20 cellular contexts compared by ENCODE assay signal in the genomic region with DNA sequence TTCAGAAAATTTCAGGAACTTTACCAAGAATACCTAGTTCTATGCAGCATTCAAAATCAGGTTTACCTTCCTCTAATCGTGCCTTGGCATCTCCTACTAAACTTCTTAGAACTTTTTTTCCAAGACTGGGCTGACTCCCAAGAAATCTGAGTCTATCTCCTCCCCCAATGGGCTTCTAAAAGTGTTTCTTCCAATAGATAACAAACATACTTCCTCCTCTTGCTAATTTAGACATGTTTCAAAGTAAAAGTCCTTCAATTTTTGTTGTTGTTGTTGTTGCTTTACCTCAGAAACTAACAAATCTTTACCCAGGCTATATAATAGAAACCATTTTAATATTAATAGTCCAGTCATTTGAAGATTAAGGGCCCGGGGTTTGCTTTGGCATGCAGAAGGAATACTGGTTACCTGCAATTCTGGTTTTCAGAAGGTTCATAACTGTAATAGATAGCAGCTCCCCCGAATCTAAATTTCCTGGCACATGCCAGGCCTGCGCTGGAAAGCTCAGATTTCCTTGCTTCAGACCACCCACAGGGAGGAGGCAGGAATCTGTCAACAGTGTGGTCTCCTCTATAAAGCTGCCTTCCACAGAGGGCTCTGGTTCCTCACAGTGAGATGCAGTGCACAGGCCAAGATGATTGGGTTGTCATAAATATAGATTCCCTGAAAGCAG.
DNase-seq lines count a peak whose midpoint lies in the region; ATAC-seq and TF ChIP-seq lines count a peak whose summit lies in the region.
"Had no signal": no experiment of that assay in that cellular context is flagged by ENCODE, and none has a peak within 500 bp of the region (broad histone marks: within the 10 kb centered on the region; RNA-seq: fewer than 3 reads in every experiment).

No MANE protein-coding gene starts in this region.

- intact Hi-C loops in A673 (cut with micrococcal nuclease; ENCODE audit: unreplicated experiment) = no loop called here

- no peak overlapping the region for H3K4me3 Mint-ChIP-seq in chondrocyte (ENCODE audit: unreplicated experiment)
- H3K4me3 Mint-ChIP-seq: stimulated activated naive B cell treated with anti-CD40 and anti-IgM and Interleukin-4, amounts not matched to agents 10 μg/mL and 1 μg/mL and 100 μg/mL, for 72 hours had no signal

- 17 to 20% methylated on average over 2 of the region's 4 CpGs for WGBS in gastroesophageal sphincter (ENCODE audit: low coverage in 1 of 2), 2 donors

- H3K36me3 ChIP-seq in A673 (ENCODE audit: insufficient read depth, low read length, poor library complexity, severe bottlenecking) = no peaks in the 10 kb centered on the region
- no peaks in the 10 kb centered on the region for H3K36me3 ChIP-seq in muscle layer of colon (ENCODE audit: insufficient read depth, low read length)
- H3K36me3 ChIP-seq in gastroesophageal sphincter = no peaks in the 10 kb centered on the region
- H3K36me3 ChIP-seq: heart left ventricle had no signal

- BruUV-seq in A673 (replicated peaks; lab: Mats Ljungman, UMichigan) = no TSS peak

- CTCF ChIA-PET in A673 (lab: Charles Lee) = no interaction called here

- TF ChIP-seq EP300 in Ishikawa (IDR thresholded peaks at IDR 0.05; ENCODE audit: borderline replicate concordance) (0 out of 2 replicates have a peak, but pooled peaks have one; percentile 49), gastroesophageal sphincter (IDR thresholded peaks at IDR 0.05) (no peak)

- H3K4me1 ChIP-seq in A673 (ENCODE audit: insufficient read depth, low read length, poor library complexity, severe bottlenecking) = peaks cover 4% of the 10 kb centered on the region
- peaks cover 22% of the 10 kb centered on the region for H3K4me1 ChIP-seq in muscle layer of colon (ENCODE audit: insufficient read depth, low read length)
- H3K4me1 ChIP-seq in gastroesophageal sphincter = peaks cover 8 to 26% (median 10%) of the 10 kb centered on the region in 3 donors

- POLR2A ChIA-PET in A673 (lab: Charles Lee; ENCODE audit: low non-redundant PET) = no interaction called here

- H3K4me3 ChIP-seq in A673 (ENCODE audit: low read depth, low read length, poor library complexity, severe bottlenecking) (no peak overlapping the region), muscle layer of colon (ENCODE audit: low read depth in 1 of 2, low read length in 2 of 2) (no peak overlapping the region), gastroesophageal sphincter (no peak overlapping the region)
- H3K4me3 ChIP-seq: heart left ventricle had no signal

- H3K4me1 Mint-ChIP-seq in chondrocyte (ENCODE audit: low read depth) = peaks cover 27% of the 10 kb centered on the region
- H3K4me1 Mint-ChIP-seq: stimulated activated naive B cell treated with anti-CD40 and anti-IgM and Interleukin-4, amounts not matched to agents 10 μg/mL and 1 μg/mL and 100 μg/mL, for 72 hours had no signal

- H3K27me3 ChIP-seq in A673 (replicated peaks; ENCODE audit: insufficient read depth, low read depth, low read length, poor library complexity) (no peaks in the 10 kb centered on the region), muscle layer of colon (ENCODE audit: control insufficient read depth in 1 of 2, insufficient read depth in 2 of 2, low read length in 2 of 2) (no peaks in the 10 kb centered on the region), gastroesophageal sphincter (no peaks in the 10 kb centered on the region)
- H3K27me3 ChIP-seq: heart left ventricle had no signal

- no peak for ATAC-seq in gastroesophageal sphincter
- ATAC-seq in GM18520 (IDR thresholded peaks at IDR 0.05; ENCODE audit: unreplicated experiment) = no peak
- ATAC-seq: heart left ventricle; stimulated activated naive B cell treated with anti-CD40 and anti-IgM and Interleukin-4, amounts not matched to agents 10 μg/mL and 1 μg/mL and 100 μg/mL, for 72 hours had no signal

- DNase-seq in A673 (ENCODE audit: low spot score) = peak; percentile 33
- no peak for DNase-seq in chondrocyte (ENCODE audit: low spot score)
- no peak for DNase-seq in kidney tubule cell (ENCODE audit: low spot score)
- no peak for DNase-seq in GM13977 (ENCODE audit: low spot score)
- DNase-seq: activated CD4-positive, CD25-positive, alpha-beta regulatory T cell treated with anti-CD3 and anti-CD28 coated beads, Interleukin-2, amount 50 U/mL, for 72 hours; activated T-cell treated with anti-CD3 and anti-CD28 coated beads, Interleukin-2, amount 50 U/mL, for 1 hour; amniotic stem cell; DND-41; effector memory CD4-positive, alpha-beta T cell; heart left ventricle; mammary epithelial cell; NCI-H1092 treated with DMSO at 0.1 percent for 48 hours; posterior cingulate gyrus; stimulated activated CD4-positive, alpha-beta T cell treated with anti-CD3 and anti-CD28 coated beads, Interleukin-4, amount 100 ng/mL, for 24 hours; stimulated activated naive B cell treated with anti-CD40 and anti-IgM and Interleukin-4, amounts not matched to agents 10 μg/mL and 1 μg/mL and 100 μg/mL, for 72 hours; SW 1271 had no signal

- no peak overlapping the region for H3K9ac ChIP-seq in muscle layer of colon (ENCODE audit: low read length)

- H3K27me3 Mint-ChIP-seq in chondrocyte (ENCODE audit: low read depth) = no peaks in the 10 kb centered on the region
- H3K27me3 Mint-ChIP-seq: stimulated activated naive B cell treated with anti-CD40 and anti-IgM and Interleukin-4, amounts not matched to agents 10 μg/mL and 1 μg/mL and 100 μg/mL, for 72 hours had no signal

- no peaks in the 10 kb centered on the region for H3K36me3 Mint-ChIP-seq in chondrocyte (ENCODE audit: low read depth)

- H3K9me3 ChIP-seq in A673 (ENCODE audit: low read depth, low read length, poor library complexity, severe bottlenecking) (no peaks in the 10 kb centered on the region), muscle layer of colon (ENCODE audit: low read length) (no peaks in the 10 kb centered on the region), gastroesophageal sphincter (no peaks in the 10 kb centered on the region)
- H3K9me3 ChIP-seq: heart left ventricle had no signal

- no peak for TF ChIP-seq CTCF in A673 (conservative IDR thresholded peaks at IDR 0.05; ENCODE audit: low read depth, low read length)
- TF ChIP-seq CTCF in chondrocyte (IDR thresholded peaks at IDR 0.05) = no peak
- TF ChIP-seq CTCF in gastroesophageal sphincter (IDR thresholded peaks at IDR 0.05) = no peak
- no peak for TF ChIP-seq CTCF in GM13977 (IDR thresholded peaks at IDR 0.05; ENCODE audit: extremely low read depth, insufficient read depth, missing control alignments)

- in situ Hi-C loops in GM13977 (cut with MboI; ENCODE audit: low pct_unique_long_range_greater_than_20kb, low sequenced_read_pairs, unreplicated experiment) = no loop called here

- TF ChIP-seq RAD21 in Ishikawa (IDR thresholded peaks at IDR 0.05; ENCODE audit: low read depth) = peak; percentile 10; the same call in 1 of the 2 replicates

- no peaks in the 10 kb centered on the region for H3K9me3 Mint-ChIP-seq in chondrocyte (ENCODE audit: low read depth)
- H3K9me3 Mint-ChIP-seq: stimulated activated naive B cell treated with anti-CD40 and anti-IgM and Interleukin-4, amounts not matched to agents 10 μg/mL and 1 μg/mL and 100 μg/mL, for 72 hours had no signal

- H3K27ac Mint-ChIP-seq in chondrocyte (ENCODE audit: unreplicated experiment) = peak overlapping the region; percentile 45
- H3K27ac Mint-ChIP-seq: stimulated activated naive B cell treated with anti-CD40 and anti-IgM and Interleukin-4, amounts not matched to agents 10 μg/mL and 1 μg/mL and 100 μg/mL, for 72 hours had no signal

- TF ChIP-seq POLR2A in gastroesophageal sphincter (IDR thresholded peaks at IDR 0.05) = no peak

- H3K27ac ChIP-seq in A673 (ENCODE audit: low read depth, low read length, poor library complexity, severe bottlenecking) = no peak overlapping the region
- peak overlapping the region; percentile 46 for H3K27ac ChIP-seq in muscle layer of colon (ENCODE audit: low read depth, low read length)
- no peak overlapping the region for H3K27ac ChIP-seq in gastroesophageal sphincter
- H3K27ac ChIP-seq: heart left ventricle had no signal

TF ChIP-seq in Ishikawa, 13 proteins besides CTCF, POLR2A, EP300 and RAD21 (continues in another document):
- TF ChIP-seq, protein P1, sequence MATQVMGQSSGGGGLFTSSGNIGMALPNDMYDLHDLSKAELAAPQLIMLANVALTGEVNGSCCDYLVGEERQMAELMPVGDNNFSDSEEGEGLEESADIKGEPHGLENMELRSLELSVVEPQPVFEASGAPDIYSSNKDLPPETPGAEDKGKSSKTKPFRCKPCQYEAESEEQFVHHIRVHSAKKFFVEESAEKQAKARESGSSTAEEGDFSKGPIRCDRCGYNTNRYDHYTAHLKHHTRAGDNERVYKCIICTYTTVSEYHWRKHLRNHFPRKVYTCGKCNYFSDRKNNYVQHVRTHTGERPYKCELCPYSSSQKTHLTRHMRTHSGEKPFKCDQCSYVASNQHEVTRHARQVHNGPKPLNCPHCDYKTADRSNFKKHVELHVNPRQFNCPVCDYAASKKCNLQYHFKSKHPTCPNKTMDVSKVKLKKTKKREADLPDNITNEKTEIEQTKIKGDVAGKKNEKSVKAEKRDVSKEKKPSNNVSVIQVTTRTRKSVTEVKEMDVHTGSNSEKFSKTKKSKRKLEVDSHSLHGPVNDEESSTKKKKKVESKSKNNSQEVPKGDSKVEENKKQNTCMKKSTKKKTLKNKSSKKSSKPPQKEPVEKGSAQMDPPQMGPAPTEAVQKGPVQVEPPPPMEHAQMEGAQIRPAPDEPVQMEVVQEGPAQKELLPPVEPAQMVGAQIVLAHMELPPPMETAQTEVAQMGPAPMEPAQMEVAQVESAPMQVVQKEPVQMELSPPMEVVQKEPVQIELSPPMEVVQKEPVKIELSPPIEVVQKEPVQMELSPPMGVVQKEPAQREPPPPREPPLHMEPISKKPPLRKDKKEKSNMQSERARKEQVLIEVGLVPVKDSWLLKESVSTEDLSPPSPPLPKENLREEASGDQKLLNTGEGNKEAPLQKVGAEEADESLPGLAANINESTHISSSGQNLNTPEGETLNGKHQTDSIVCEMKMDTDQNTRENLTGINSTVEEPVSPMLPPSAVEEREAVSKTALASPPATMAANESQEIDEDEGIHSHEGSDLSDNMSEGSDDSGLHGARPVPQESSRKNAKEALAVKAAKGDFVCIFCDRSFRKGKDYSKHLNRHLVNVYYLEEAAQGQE (IDR thresholded peaks at IDR 0.05; ENCODE audit: low read depth) = no peak
- TF ChIP-seq CREB1 (IDR thresholded peaks at IDR 0.05; ENCODE audit: low read depth) (no peak), TEAD4 (IDR thresholded peaks at IDR 0.05) (peak; percentile 82), NFIC (IDR thresholded peaks at IDR 0.05) (peak; percentile 84)
- TF ChIP-seq, protein P2, sequence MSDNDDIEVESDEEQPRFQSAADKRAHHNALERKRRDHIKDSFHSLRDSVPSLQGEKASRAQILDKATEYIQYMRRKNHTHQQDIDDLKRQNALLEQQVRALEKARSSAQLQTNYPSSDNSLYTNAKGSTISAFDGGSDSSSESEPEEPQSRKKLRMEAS (IDR thresholded peaks at IDR 0.05) = no peak; the same call in 1 of the 2 replicates
- TF ChIP-seq, protein P3, sequence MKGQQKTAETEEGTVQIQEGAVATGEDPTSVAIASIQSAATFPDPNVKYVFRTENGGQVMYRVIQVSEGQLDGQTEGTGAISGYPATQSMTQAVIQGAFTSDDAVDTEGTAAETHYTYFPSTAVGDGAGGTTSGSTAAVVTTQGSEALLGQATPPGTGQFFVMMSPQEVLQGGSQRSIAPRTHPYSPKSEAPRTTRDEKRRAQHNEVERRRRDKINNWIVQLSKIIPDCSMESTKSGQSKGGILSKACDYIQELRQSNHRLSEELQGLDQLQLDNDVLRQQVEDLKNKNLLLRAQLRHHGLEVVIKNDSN (IDR thresholded peaks at IDR 0.05) = no peak
